In the genomic region with DNA sequence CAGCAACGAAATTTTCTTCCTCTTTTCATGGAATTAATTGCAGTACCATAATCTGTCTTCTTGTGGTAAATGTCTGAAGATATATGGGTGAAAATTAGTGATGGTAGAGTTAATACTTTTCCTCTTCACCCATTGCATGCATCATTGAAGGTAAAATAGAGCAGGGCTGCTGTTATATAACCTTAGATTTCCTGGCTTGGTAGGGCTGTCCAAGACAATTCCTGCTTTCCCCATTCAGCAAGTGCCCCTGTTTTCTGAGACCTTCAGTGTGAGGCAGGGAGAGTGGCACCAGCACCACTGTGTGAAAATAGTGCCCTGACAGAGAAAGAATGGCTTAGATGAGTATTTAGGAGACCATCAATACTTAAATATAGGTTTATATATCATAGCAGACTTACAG, we compare ENCODE assay signal across 23 cellular contexts.
"Had no signal": no experiment of that assay in that cellular context is flagged by ENCODE, and none has a peak within 500 bp of the region (broad histone marks: within the 10 kb centered on the region; RNA-seq: fewer than 3 reads in every experiment).

No MANE protein-coding gene starts in this region.

- DNase-seq: activated CD4-positive, alpha-beta memory T cell treated with anti-CD3 and anti-CD28 coated beads, Interleukin-2, amount 10 ng/mL, durations not matched to agents 7 days and 5 days; activated CD4-positive, alpha-beta T cell treated with anti-CD3 and anti-CD28 coated beads, Interleukin-2, amount 10 ng/mL, durations not matched to agents 24 days and 14 days; activated gamma-delta T cell; activated naive CD8-positive, alpha-beta T cell treated with anti-CD3 and anti-CD28 coated beads for 36 hours; central memory CD4-positive, alpha-beta T cell; colonic mucosa; endodermal cell; esophagus squamous epithelium; gastrocnemius medialis; hippocampal formation; kidney glomerular epithelial cell; left lung; natural killer cell; ovary; psoas muscle; spleen; stimulated activated CD4-positive, alpha-beta T cell treated with anti-CD3 and anti-CD28 coated beads, Interleukin-4, amount 100 ng/mL, for 1 hour; stimulated activated naive CD4-positive, alpha-beta T cell treated with Interleukin-2 at 50 U/mL for 16 hours; T1000 had no signal

- H3K27ac Mint-ChIP-seq: activated CD4-positive, alpha-beta memory T cell treated with anti-CD3 and anti-CD28 coated beads, Interleukin-2, amount 10 ng/mL, durations not matched to agents 7 days and 5 days; activated CD4-positive, alpha-beta T cell treated with anti-CD3 and anti-CD28 coated beads, Interleukin-2, amount 10 ng/mL, durations not matched to agents 24 days and 14 days; activated naive CD8-positive, alpha-beta T cell treated with anti-CD3 and anti-CD28 coated beads for 36 hours; endodermal cell; mesothelial cell of epicardium; natural killer cell; T-helper 1 cell treated with Interleukin-12 subunit alpha and Interleukin-12 subunit beta and Interleukin-4 antibody, amounts not matched to agents 30 μg/mL and 1 μg/mL, for 36 hours; type B pancreatic cell had no signal

- H3K4me1 Mint-ChIP-seq: activated CD4-positive, alpha-beta memory T cell treated with anti-CD3 and anti-CD28 coated beads, Interleukin-2, amount 10 ng/mL, durations not matched to agents 7 days and 5 days; activated CD4-positive, alpha-beta T cell treated with anti-CD3 and anti-CD28 coated beads, Interleukin-2, amount 10 ng/mL, durations not matched to agents 24 days and 14 days; endodermal cell had no signal

- H3K9me3 Mint-ChIP-seq: activated naive CD8-positive, alpha-beta T cell treated with anti-CD3 and anti-CD28 coated beads for 36 hours; endodermal cell; mesothelial cell of epicardium; natural killer cell had no signal

- H3K36me3 Mint-ChIP-seq: mesothelial cell of epicardium, natural killer cell had no signal

- ATAC-seq: activated CD4-positive, CD25-positive, alpha-beta regulatory T cell treated with anti-CD3 and anti-CD28 coated beads, Interleukin-2, amount 50 U/mL, for 24 hours; gastrocnemius medialis; left lung; natural killer cell; psoas muscle had no signal

- H3K4me3 Mint-ChIP-seq: activated CD4-positive, alpha-beta memory T cell treated with anti-CD3 and anti-CD28 coated beads, Interleukin-2, amount 10 ng/mL, durations not matched to agents 7 days and 5 days; activated CD4-positive, alpha-beta T cell treated with anti-CD3 and anti-CD28 coated beads, Interleukin-2, amount 10 ng/mL, durations not matched to agents 24 days and 14 days; activated naive CD8-positive, alpha-beta T cell treated with anti-CD3 and anti-CD28 coated beads for 36 hours; endodermal cell; mesothelial cell of epicardium; natural killer cell; T-helper 1 cell treated with Interleukin-12 subunit alpha and Interleukin-12 subunit beta and Interleukin-4 antibody, amounts not matched to agents 30 μg/mL and 1 μg/mL, for 36 hours; type B pancreatic cell had no signal
